ENCODE assay signal across 22 cellular contexts in genomic region chr2:157185828-157186227, GRCh38.
DNase-seq lines count a peak whose midpoint lies in the region; ATAC-seq and TF ChIP-seq lines count a peak whose summit lies in the region.
"Had no signal": no experiment of that assay in that cellular context is flagged by ENCODE, and none has a peak within 500 bp of the region (broad histone marks: within the 10 kb centered on the region; RNA-seq: fewer than 3 reads in every experiment).

No MANE protein-coding gene starts in this region.

- H3K36me3 ChIP-seq in hepatocyte (replicated peaks; ENCODE audit: insufficient read depth, low read depth) (no peaks in the 10 kb centered on the region), ovary (no peaks in the 10 kb centered on the region)
- H3K36me3 ChIP-seq: HAP-1, pancreas, right lobe of liver, suprapubic skin had no signal

- H3K79me2 ChIP-seq in hepatocyte, result no peaks in the 10 kb centered on the region

- H4K20me1 ChIP-seq in hepatocyte (ENCODE audit: insufficient read depth, poor library complexity, severe bottlenecking), result no peaks in the 10 kb centered on the region

- no peaks in the 10 kb centered on the region for H3K9me2 ChIP-seq in hepatocyte (replicated peaks; ENCODE audit: insufficient read depth)

- no peak for TF ChIP-seq POLR2A in ovary (IDR thresholded peaks at IDR 0.05)

- H3K4me1 ChIP-seq in hepatocyte (ENCODE audit: insufficient read depth) (no peaks in the 10 kb centered on the region), ovary (ENCODE audit: insufficient read depth) (no peaks in the 10 kb centered on the region)
- H3K4me1 ChIP-seq: HAP-1, pancreas had no signal

- CTCF ChIA-PET in AG04449 (lab: Yijun Ruan, JAX), result interaction anchor here (0.9 to 1.0 kb wide), 2 partner anchors 8 to 10 kb away, joined by 3 to 4 read pairs; no protein-coding TSS in a partner anchor

- intact Hi-C loops in ovary (cut with DNase I), result no loop called here

- H3K27ac ChIP-seq in hepatocyte, result no peak overlapping the region
- no peak overlapping the region for H3K27ac ChIP-seq in ovary
- H3K27ac ChIP-seq: pancreas, right lobe of liver, suprapubic skin had no signal

- H3K9me3 ChIP-seq in hepatocyte (ENCODE audit: low read depth) (no peaks in the 10 kb centered on the region), ovary (no peaks in the 10 kb centered on the region)
- H3K9me3 ChIP-seq: HAP-1, pancreas, right lobe of liver, suprapubic skin had no signal

- H2AFZ ChIP-seq in hepatocyte, result no peak overlapping the region

- H3K4me3 ChIP-seq in AG04449 (ENCODE audit: low read depth, low read length), result no peak overlapping the region
- no peak overlapping the region for H3K4me3 ChIP-seq in choroid plexus epithelial cell (ENCODE audit: low read depth, low read length)
- H3K4me3 ChIP-seq in hepatocyte, result no peak overlapping the region
- H3K4me3 ChIP-seq in ovary, result no peak overlapping the region
- H3K4me3 ChIP-seq: HAP-1, pancreas, right lobe of liver, suprapubic skin had no signal

- POLR2A ChIA-PET in AG04449 (lab: Yijun Ruan, JAX), result no interaction called here

- no peak for TF ChIP-seq EP300 in ovary (IDR thresholded peaks at IDR 0.05)

- H3K27me3 ChIP-seq in hepatocyte (no peaks in the 10 kb centered on the region), ovary (no peaks in the 10 kb centered on the region)
- H3K27me3 ChIP-seq: pancreas, right lobe of liver, suprapubic skin had no signal

- 79% methylated on average over 1 of the region's 1 CpG for WGBS in hepatocyte (ENCODE audit: low lambda C conversion rate, missing lambda C conversion rate)
- 91 to 96% (median 92%) methylated on average over 1 of the region's 1 CpG for WGBS in ovary, 3 donors

- DNase-seq in AG04449 (ENCODE audit: low read depth, low spot score) (peak; percentile 26), HT-29 (ENCODE audit: low spot score) (peak; percentile 44), choroid plexus epithelial cell (ENCODE audit: low read depth) (peak; percentile 71), hepatocyte (ENCODE audit: low spot score) (peak; percentile 11), ovary (no peak)
- DNase-seq in activated effector memory CD4-positive, alpha-beta T cell treated with Interleukin-2 at 50 U/mL for 16 hours, result no peak
- DNase-seq in activated effector memory CD4-positive, alpha-beta T cell treated with anti-CD3 and anti-CD28 coated beads, Interleukin-2, amount 50 U/mL, for 16 hours, result no peak
- DNase-seq: activated CD4-positive, alpha-beta memory T cell treated with anti-CD3 and anti-CD28 coated beads, Interleukin-2, amount 10 ng/mL, durations not matched to agents 7 days and 5 days; activated T-cell treated with anti-CD3 and anti-CD28 coated beads for 4 hours; amniotic stem cell; natural killer cell; NCI-H1092; NCI-H2029; NCI-H82; pancreas; right lobe of liver; T-helper 9 cell had no signal

- ATAC-seq in GM21576 (IDR thresholded peaks at IDR 0.05; ENCODE audit: unreplicated experiment), result no peak
- ATAC-seq: left lobe of liver, natural killer cell, pancreas, right lobe of liver, Right ventricle myocardium inferior had no signal

- no peak for TF ChIP-seq CTCF in AG04449 (IDR thresholded peaks at IDR 0.05; ENCODE audit: insufficient read depth, low read length, missing control alignments)
- TF ChIP-seq CTCF in choroid plexus epithelial cell (conservative IDR thresholded peaks at IDR 0.05; ENCODE audit: low read depth, low read length), result peak; percentile 35
- peak; percentile 20 for TF ChIP-seq CTCF in hepatocyte (IDR thresholded peaks at IDR 0.05; ENCODE audit: poor library complexity)
- TF ChIP-seq CTCF in ovary (IDR thresholded peaks at IDR 0.05), result no peak

- no peak overlapping the region for H3K4me2 ChIP-seq in hepatocyte

Comparison
In these comparisons a context has a peak if more than half of its experiments do, and no peak if none do; other contexts are left out.
1. DNase-seq: peak in AG04449 (single experiment), HT-29 (single experiment), choroid plexus epithelial cell (single experiment) and hepatocyte (single experiment); none in activated effector memory CD4-positive, alpha-beta T cell treated with Interleukin-2 at 50 U/mL for 16 hours (single experiment), ovary (0 of 5) and activated effector memory CD4-positive, alpha-beta T cell treated with anti-CD3 and anti-CD28 coated beads, Interleukin-2, amount 50 U/mL, for 16 hours (single experiment).
2. CTCF ChIP-seq: peak in choroid plexus epithelial cell (single experiment) and hepatocyte (single experiment); none in AG04449 (single experiment) and ovary (0 of 3).